In the genomic region with DNA sequence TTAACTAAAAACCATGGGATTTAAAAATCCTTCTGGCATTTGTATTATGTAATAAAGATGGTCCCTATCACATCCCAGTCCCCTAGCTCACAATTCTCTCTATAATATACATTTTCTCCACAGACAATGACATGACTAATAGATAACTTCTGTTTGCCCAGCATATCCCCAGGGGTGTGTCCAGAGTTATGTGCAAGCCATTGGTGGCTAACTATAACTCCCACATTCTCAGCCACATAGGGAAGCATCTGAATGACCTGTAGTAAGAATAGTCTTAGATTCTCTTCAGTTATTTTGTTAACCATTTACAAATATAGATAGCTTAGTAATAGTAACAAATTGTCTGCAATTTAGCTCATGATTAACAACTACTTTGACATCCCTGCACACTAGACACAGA, we compare ENCODE assay signal across 14 cellular contexts.
"Had no signal": no experiment of that assay in that cellular context is flagged by ENCODE, and none has a peak within 500 bp of the region (broad histone marks: within the 10 kb centered on the region; RNA-seq: fewer than 3 reads in every experiment).

No MANE protein-coding gene starts in this region.

- ATAC-seq: activated naive CD4-positive, alpha-beta T cell treated with anti-CD3 and anti-CD28 coated beads, Interleukin-2, amount 50 U/mL, for 72 hours; activated T-cell treated with anti-CD3 and anti-CD28 coated beads, Interleukin-2, amount 50 U/mL, for 4 hours; body of pancreas; left lung; stimulated activated naive CD8-positive, alpha-beta T cell treated with anti-CD3 and anti-CD28 coated beads, Interleukin-15, Interleukin-2, amounts not matched to agents 100 U/mL and 50 U/mL, for 24 hours had no signal

- DNase-seq: activated CD4-positive, alpha-beta memory T cell treated with anti-CD3 and anti-CD28 coated beads for 36 hours; activated effector memory CD4-positive, alpha-beta T cell treated with anti-CD3 and anti-CD28 coated beads, Interleukin-2, amount 50 U/mL, for 16 hours; activated T-cell treated with anti-CD3 and anti-CD28 coated beads, Interleukin-2, amount 50 U/mL, for 4 hours; amniotic stem cell; body of pancreas; dermis blood vessel endothelial cell; glutamatergic neuron; left lung; nephron progenitor cell; sigmoid colon; stimulated activated CD4-positive, alpha-beta T cell treated with anti-CD3 and anti-CD28 coated beads, Interleukin-4, amount 100 ng/mL, for 1 hour; stimulated activated CD8-positive, alpha-beta memory T cell treated with anti-CD3 and anti-CD28 coated beads, Interleukin-4, amount 100 ng/mL, for 48 hours; stimulated activated naive CD8-positive, alpha-beta T cell treated with anti-CD3 and anti-CD28 coated beads, Interleukin-15, Interleukin-2, amounts not matched to agents 100 U/mL and 50 U/mL, for 24 hours had no signal
